ENCODE assay signal across 1 cellular context in the genomic region with DNA sequence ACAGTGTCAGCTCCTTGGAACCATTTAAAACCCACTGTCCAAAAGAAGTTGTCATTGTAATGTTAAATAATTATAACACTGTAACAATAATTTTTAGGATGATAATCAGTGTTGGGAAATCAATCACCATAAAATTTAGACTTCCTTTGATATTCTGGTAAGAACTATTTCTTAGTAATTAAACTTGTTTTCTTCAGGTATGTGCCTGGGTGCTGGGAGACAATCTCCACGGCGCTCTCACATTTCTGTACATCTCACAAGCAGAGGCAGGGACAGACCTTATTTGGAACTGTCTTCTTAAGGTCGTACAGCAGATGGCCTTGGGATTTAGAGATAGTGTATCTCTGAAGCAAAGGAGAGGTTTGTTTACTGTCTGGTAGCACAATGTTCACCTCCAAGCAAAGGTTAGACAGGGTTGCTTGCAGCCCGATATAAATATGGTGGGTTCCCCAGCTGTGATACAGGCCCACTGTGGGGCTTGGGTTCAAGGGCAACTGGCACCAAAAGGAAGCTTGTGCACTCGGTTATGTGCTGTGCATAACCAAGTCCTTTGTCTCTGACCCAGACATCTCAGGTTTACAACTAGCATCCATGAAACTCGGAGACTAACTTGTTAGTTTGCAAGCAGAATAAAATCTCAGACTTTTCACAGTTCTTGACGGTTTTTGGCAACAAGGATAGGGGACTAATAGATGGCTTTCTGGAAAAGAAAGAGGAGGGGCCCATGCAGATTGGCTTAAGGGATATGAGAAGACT.
TF ChIP-seq lines count a peak whose summit lies in the region.

No MANE protein-coding gene starts in this region.

TF ChIP-seq in K562, 482 proteins besides CTCF, POLR2A, EP300 and RAD21 (continued from another document):
- TF ChIP-seq ZNF133 (CRISPR knock-in tag; IDR thresholded peaks at IDR 0.05) (no peak), CTBP1 (IDR thresholded peaks at IDR 0.05; ENCODE audit: borderline replicate concordance) (peak; percentile 47; the same call in 1 of the 2 replicates), ZBTB7A (IDR thresholded peaks at IDR 0.05; ENCODE audit: borderline replicate concordance, control insufficient read depth, low read depth, low read length) (no peak), CBFA2T2 (conservative IDR thresholded peaks at IDR 0.05) (0 out of 2 replicates have a peak, but pooled peaks have one; percentile 36), ZNF830 (CRISPR knock-in tag; IDR thresholded peaks at IDR 0.05) (no peak), NR2C2 (CRISPR knock-in tag; IDR thresholded peaks at IDR 0.05) (no peak), NR2C2 (tag; IDR thresholded peaks at IDR 0.05) (no peak), RCOR1 (IDR thresholded peaks at IDR 0.05; ENCODE audit: borderline replicate concordance in 1 of 2, low read depth in 2 of 2, low read length in 2 of 2) (0 out of 4 replicates have a peak, but pooled peaks of 1 of the 2 experiments have one; percentile 35), RFX1 (IDR thresholded peaks at IDR 0.05) (peak; percentile 47), ZNF584 (CRISPR knock-in tag; IDR thresholded peaks at IDR 0.05; ENCODE audit: low read depth) (no peak), NCOR1 (IDR thresholded peaks at IDR 0.05) (peak; percentile 35; the same call in 1 of the 2 replicates), HDGF (IDR thresholded peaks at IDR 0.05) (no peak), POLR2AphosphoS2 (IDR thresholded peaks at IDR 0.05; ENCODE audit: low read length) (no peak), CHD1 (IDR thresholded peaks at IDR 0.05; ENCODE audit: low read length) (no peak), ESRRA (IDR thresholded peaks at IDR 0.05; ENCODE audit: borderline replicate concordance, low read depth) (peak; percentile 93), ZKSCAN1 (IDR thresholded peaks at IDR 0.05; ENCODE audit: low read depth, low read length) (no peak), SOX6 (IDR thresholded peaks at IDR 0.05) (0 out of 2 replicates have a peak, but pooled peaks have one; percentile 16), FOXJ2 (tag; IDR thresholded peaks at IDR 0.05) (peak; percentile 93), FOXK1 (CRISPR knock-in tag; IDR thresholded peaks at IDR 0.05; ENCODE audit: borderline replicate concordance) (no peak)
